9 cellular contexts compared by ENCODE assay signal in genomic region chr6:16676978-16677377, GRCh38.
DNase-seq lines count a peak whose midpoint lies in the region; ATAC-seq and FAIRE-seq lines count a peak whose summit lies in the region.
"Had no signal": no experiment of that assay in that cellular context is flagged by ENCODE, and none has a peak within 500 bp of the region (broad histone marks: within the 10 kb centered on the region; RNA-seq: fewer than 3 reads in every experiment).

No MANE protein-coding gene starts in this region.

- peak overlapping the region; percentile 16 to 49 for H3K4me3 Mint-ChIP-seq in activated T-cell treated with anti-CD3 and anti-CD28 coated beads, Interleukin-2, amount 50 U/mL, for 72 hours

- H3K4me1 Mint-ChIP-seq in activated T-cell treated with anti-CD3 and anti-CD28 coated beads, Interleukin-2, amount 50 U/mL, for 72 hours (ENCODE audit: low read depth) = peaks cover 75% of the 10 kb centered on the region

- peaks cover 0 to 1% of the 10 kb centered on the region in 2 donors for H3K9me3 Mint-ChIP-seq in activated T-cell treated with anti-CD3 and anti-CD28 coated beads, Interleukin-2, amount 50 U/mL, for 72 hours

- H3K27ac Mint-ChIP-seq in activated T-cell treated with anti-CD3 and anti-CD28 coated beads, Interleukin-2, amount 50 U/mL, for 72 hours = peak overlapping the region; percentile 56

- H3K27me3 Mint-ChIP-seq in activated T-cell treated with anti-CD3 and anti-CD28 coated beads, Interleukin-2, amount 50 U/mL, for 72 hours (ENCODE audit: low read depth) = no peaks in the 10 kb centered on the region

- DNase-seq in activated T-cell treated with anti-CD3 and anti-CD28 coated beads, Interleukin-2, amount 50 U/mL, for 72 hours = no peak
- DNase-seq in activated T-cell treated with anti-CD3 and anti-CD28 coated beads for 4 hours (no peak), astrocyte of the hippocampus (ENCODE audit: low read depth, low spot score) (peak; percentile 86), left lobe of liver (ENCODE audit: low spot score) (no peak), urothelium cell line (ENCODE audit: low spot score) (peak; percentile 40), inferior parietal cortex (ENCODE audit: extremely low spot score) (no peak), HuH-7 (ENCODE audit: low spot score) (no peak)
- DNase-seq: amniotic stem cell had no signal

- peaks cover 4 to 9% of the 10 kb centered on the region in 2 donors for H3K36me3 Mint-ChIP-seq in activated T-cell treated with anti-CD3 and anti-CD28 coated beads, Interleukin-2, amount 50 U/mL, for 72 hours (ENCODE audit: insufficient read depth in 2 of 2)

- FAIRE-seq in urothelium cell line (lab: Jason Lieb, UNC) = no peak

- no peak for ATAC-seq in activated T-cell treated with anti-CD3 and anti-CD28 coated beads, Interleukin-2, amount 50 U/mL, for 72 hours (replicated peaks in 1 of 2)
- ATAC-seq in left lobe of liver (peak; percentile 52), HG03342 (IDR thresholded peaks at IDR 0.05; ENCODE audit: unreplicated experiment) (no peak)

Comparison
In these comparisons a context has a peak if more than half of its experiments do, and no peak if none do; other contexts are left out.
1. DNase-seq: peak in astrocyte of the hippocampus (single experiment) and urothelium cell line (single experiment); none in activated T-cell treated with anti-CD3 and anti-CD28 coated beads, Interleukin-2, amount 50 U/mL, for 72 hours (0 of 2), activated T-cell treated with anti-CD3 and anti-CD28 coated beads for 4 hours (single experiment), left lobe of liver (single experiment), inferior parietal cortex (single experiment) and HuH-7 (single experiment).